ENCODE assay signal across 9 cellular contexts in genomic region chr2:1731512-1731962, GRCh38. TPM values are rescaled to one million over a fixed set of nuclear protein-coding genes. Genes with fewer than 3 reads are reported as not detected.
DNase-seq lines count a peak whose midpoint lies in the region; ATAC-seq, FAIRE-seq and TF ChIP-seq lines count a peak whose summit lies in the region.
"Had no signal": no experiment of that assay in that cellular context is flagged by ENCODE, and none has a peak within 500 bp of the region (broad histone marks: within the 10 kb centered on the region; RNA-seq: fewer than 3 reads in every experiment).

No MANE protein-coding gene starts in this region.

- no peaks in the 10 kb centered on the region for H3K27me3 ChIP-seq in PC-3 (ENCODE audit: low read length)

- H3K9me3 ChIP-seq in A549: peaks cover 6% of the 10 kb centered on the region; the same call in 2 of the 3 replicates
- H3K9me3 ChIP-seq in PC-3 (ENCODE audit: low read length): no peaks in the 10 kb centered on the region

- peaks cover 94% of the 10 kb centered on the region for H3K79me2 ChIP-seq in PC-3 (ENCODE audit: low read length)

- no peak for FAIRE-seq in A549 (lab: Jason Lieb, UNC)

- BruUV-seq in PC-3 (replicated peaks; lab: Mats Ljungman, UMichigan): TSS peak; percentile 35

- ATAC-seq in A549 (peak in 1 of 2 experiments; percentile 29; a peak in 3 of 6 replicates), PC-3 (peak; percentile 33), esophagus mucosa (peak; percentile 11), GM18520 (IDR thresholded peaks at IDR 0.05; ENCODE audit: unreplicated experiment) (no peak)

- TF ChIP-seq EP300 in A549 (IDR thresholded peaks at IDR 0.05): no peak

- H3K9ac ChIP-seq in PC-3 (ENCODE audit: low read length): peak overlapping the region; percentile 71

- peak overlapping the region; percentile 83 to 96 (median 94) for H3K27ac Mint-ChIP-seq in nephron
- H3K27ac Mint-ChIP-seq: CD4-positive, alpha-beta memory T cell had no signal

- H3K4me1 ChIP-seq in A549 (peaks cover 20% of the 10 kb centered on the region), PC-3 (ENCODE audit: insufficient read depth, low read length) (peaks cover 66% of the 10 kb centered on the region)

- H3K27ac ChIP-seq in A549 (peak overlapping the region; percentile 22 to 85; a peak in 3 of 6 replicates), PC-3 (ENCODE audit: low read length) (peak overlapping the region; percentile 97)

- H3K9me2 ChIP-seq in PC-3 (replicated peaks; ENCODE audit: low read length): no peaks in the 10 kb centered on the region

- no peak overlapping the region for H3K4me3 ChIP-seq in A549
- 0 out of 2 replicates have a peak overlapping the region, but pooled peaks have one; percentile 1 for H3K4me3 ChIP-seq in PC-3 (ENCODE audit: low read length)

- peak overlapping the region in 1 of 3 experiments; percentile 45 for H3K4me3 Mint-ChIP-seq in nephron
- H3K4me3 Mint-ChIP-seq: CD4-positive, alpha-beta memory T cell had no signal

- DNase-seq in A549 (ENCODE audit: low read depth in 1 of 2, low spot score in 1 of 2) (no peak), PC-3 (peak; percentile 78), SW 1271 (lab: John Stamatoyannopoulos, UW) (no peak), HuH-7.5 (ENCODE audit: low spot score) (no peak), NCI-H1105 (lab: John Stamatoyannopoulos, UW) (no peak)
- DNase-seq: CD4-positive, alpha-beta memory T cell had no signal

- no peak for TF ChIP-seq POLR2A in A549 (IDR thresholded peaks at IDR 0.05; ENCODE audit: low read length)

- peaks cover 60% of the 10 kb centered on the region for H3K36me3 Mint-ChIP-seq in nephron (ENCODE audit: low read depth)
- H3K36me3 Mint-ChIP-seq: CD4-positive, alpha-beta memory T cell had no signal

- H4K20me1 ChIP-seq in PC-3 (ENCODE audit: low read length): no peaks in the 10 kb centered on the region

- POLR2A ChIA-PET in A549 (lab: Yijun Ruan, JAX) (interaction anchor here (1.2 kb wide), 1 partner anchor 56 kb away, joined by 3 read pairs; no protein-coding TSS in a partner anchor), PC-3 (lab: Charles Lee; ENCODE audit: unreplicated experiment) (interaction anchor here (0.5 to 1.4 kb wide), 4 partner anchors 10 to 809 kb away, joined by 3 to 10 read pairs (median 6); no protein-coding TSS in a partner anchor)

- intact Hi-C loops in PC-3 (cut with micrococcal nuclease): loop anchor here (2.0 to 10.0 kb wide), 3 partner anchors 15 to 1057 kb away; partner anchors contain the start of gene TMEM18

- peaks cover 24% of the 10 kb centered on the region for H3F3A ChIP-seq in PC-3 (ENCODE audit: low read length, unreplicated experiment)

- TF ChIP-seq RAD21 in A549 (conservative IDR thresholded peaks at IDR 0.05 in 1 of 2, IDR thresholded peaks at IDR 0.05 in 1 of 2): no peak

- TF ChIP-seq CTCF in A549 (IDR thresholded peaks at IDR 0.05): no peak
- no peak for TF ChIP-seq CTCF in PC-3 (conservative IDR thresholded peaks at IDR 0.05; ENCODE audit: low read depth, low read length)
- no peak for TF ChIP-seq CTCF in nephron (IDR thresholded peaks at IDR 0.05; ENCODE audit: unreplicated experiment in 3 of 3)

- H3K27me3 Mint-ChIP-seq in nephron (ENCODE audit: low read depth): no peaks in the 10 kb centered on the region

- no peak overlapping the region for H2AFZ ChIP-seq in PC-3 (ENCODE audit: low read length)

- peaks cover 13% of the 10 kb centered on the region for H3K36me3 ChIP-seq in PC-3 (ENCODE audit: low read depth, low read length)

- H3K9me3 Mint-ChIP-seq in nephron: peaks cover 29% of the 10 kb centered on the region

- 51% methylated on average over 6 of the region's 6 CpGs for WGBS in A549 (ENCODE audit: missing lambda C conversion rate)

- CTCF ChIA-PET in A549 (lab: Yijun Ruan, JAX): interaction anchor here (0.7 to 1.7 kb wide), 8 partner anchors 11 to 1056 kb away, joined by 3 to 6 read pairs (median 4); no protein-coding TSS in a partner anchor
- CTCF ChIA-PET in PC-3 (lab: Charles Lee): no interaction called here

- H3K4me2 ChIP-seq in A549 (no peak overlapping the region), PC-3 (ENCODE audit: low read length) (peak overlapping the region; percentile 79)

- peaks cover 69% of the 10 kb centered on the region for H3K4me1 Mint-ChIP-seq in nephron
- H3K4me1 Mint-ChIP-seq: CD4-positive, alpha-beta memory T cell had no signal

TF ChIP-seq in A549, 52 proteins besides CTCF, POLR2A, EP300 and RAD21:
- TF ChIP-seq RFX5 (IDR thresholded peaks at IDR 0.05) (no peak), POLR2AphosphoS2 (conservative IDR thresholded peaks at IDR 0.05; ENCODE audit: low read length) (no peak), SMC3 (IDR thresholded peaks at IDR 0.05) (no peak), EHF (CRISPR knock-in tag; IDR thresholded peaks at IDR 0.05) (no peak), MAFK (IDR thresholded peaks at IDR 0.05; ENCODE audit: partially characterized antibody) (no peak), MYC (IDR thresholded peaks at IDR 0.05; ENCODE audit: borderline replicate concordance, low read length) (no peak), CHD4 (IDR thresholded peaks at IDR 0.05; ENCODE audit: borderline replicate concordance) (no peak), NFE2L2 (conservative IDR thresholded peaks at IDR 0.05; ENCODE audit: low read length) (no peak), ZNF302 (CRISPR knock-in tag; IDR thresholded peaks at IDR 0.05) (no peak), NR3C1 (IDR thresholded peaks at IDR 0.05) (no peak), KDM1A (IDR thresholded peaks at IDR 0.05; ENCODE audit: low read depth) (no peak), JUN (IDR thresholded peaks at IDR 0.05) (no peak), ESRRA (IDR thresholded peaks at IDR 0.05; ENCODE audit: borderline replicate concordance, low read length) (no peak)
- TF ChIP-seq, protein P1, sequence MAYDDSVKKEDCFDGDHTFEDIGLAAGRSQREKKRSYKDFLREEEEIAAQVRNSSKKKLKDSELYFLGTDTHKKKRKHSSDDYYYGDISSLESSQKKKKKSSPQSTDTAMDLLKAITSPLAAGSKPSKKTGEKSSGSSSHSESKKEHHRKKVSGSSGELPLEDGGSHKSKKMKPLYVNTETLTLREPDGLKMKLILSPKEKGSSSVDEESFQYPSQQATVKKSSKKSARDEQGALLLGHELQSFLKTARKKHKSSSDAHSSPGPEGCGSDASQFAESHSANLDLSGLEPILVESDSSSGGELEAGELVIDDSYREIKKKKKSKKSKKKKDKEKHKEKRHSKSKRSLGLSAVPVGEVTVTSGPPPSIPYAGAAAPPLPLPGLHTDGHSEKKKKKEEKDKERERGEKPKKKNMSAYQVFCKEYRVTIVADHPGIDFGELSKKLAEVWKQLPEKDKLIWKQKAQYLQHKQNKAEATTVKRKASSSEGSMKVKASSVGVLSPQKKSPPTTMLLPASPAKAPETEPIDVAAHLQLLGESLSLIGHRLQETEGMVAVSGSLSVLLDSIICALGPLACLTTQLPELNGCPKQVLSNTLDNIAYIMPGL (CRISPR knock-in tag; IDR thresholded peaks at IDR 0.05; ENCODE audit: borderline replicate concordance): no peak
- TF ChIP-seq, protein P2, sequence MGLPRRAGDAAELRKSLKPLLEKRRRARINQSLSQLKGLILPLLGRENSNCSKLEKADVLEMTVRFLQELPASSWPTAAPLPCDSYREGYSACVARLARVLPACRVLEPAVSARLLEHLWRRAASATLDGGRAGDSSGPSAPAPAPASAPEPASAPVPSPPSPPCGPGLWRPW (IDR thresholded peaks at IDR 0.05): no peak

RNA-seq across cellular contexts. Expression of gene PXDN, which starts 12.8 kb away (rescaled TPM):
- 3.7 and 5.3 TPM in 2 replicates for polyA plus RNA-seq in A549 (2011; rRNA removed)
- polyA plus RNA-seq in A549 (2012; cell fraction: cytosol; rRNA removed): 3.5 and 3.6 TPM in 2 replicates
- polyA plus RNA-seq in A549 (2012; cell fraction: nucleus; rRNA removed): 13.1 and 14.0 TPM in 2 replicates
- polyA plus RNA-seq in A549 (2017; fragmentation: RNase III; extraction: RNeasy Plus Mini Kit Qiagen cat#74134 plus additional on column Dnase treatment): 5.5 to 8.9 TPM (median 7.3 TPM) in 3 replicates
- polyA minus RNA-seq in A549 (2011; rRNA and poly(A)+ RNA removed): 3.3 and 4.9 TPM in 2 replicates
- total RNA-seq in PC-3 (2014; rRNA removed): 125 and 155 TPM in 2 replicates
- 7.1 TPM for total RNA-seq in esophagus mucosa
- total RNA-seq: CD4-positive, alpha-beta memory T cell had no signal

Comparison
In these comparisons a context has a peak if more than half of its experiments do, and no peak if none do; other contexts are left out.
1. RNA of gene PXDN, which starts 12.8 kb away (total RNA-seq): 125 to 155 TPM in PC-3; 7.1 TPM in esophagus mucosa (single experiment); every median in the first group is over 10 times any median in the second.